ENCODE assay signal across 14 cellular contexts in genomic region chr1:48450505-48450904, GRCh38. TPM values are rescaled to one million over a fixed set of nuclear protein-coding genes. Genes with fewer than 3 reads are reported as not detected.
A peak's percentile ranks its signal among the peaks of the same experiment; 100 is the strongest.
DNase-seq lines count a peak whose midpoint lies in the region; ATAC-seq and TF ChIP-seq lines count a peak whose summit lies in the region.
"Had no signal": no experiment of that assay in that cellular context is flagged by ENCODE, and none has a peak within 500 bp of the region (broad histone marks: within the 10 kb centered on the region; RNA-seq: fewer than 3 reads in every experiment).

No MANE protein-coding gene starts in this region.

- H3K27ac Mint-ChIP-seq in MCF 10A (ENCODE audit: low read depth, unreplicated experiment) = no peak overlapping the region

- no TSS peak for BruUV-seq in MCF 10A (replicated peaks; lab: Mats Ljungman, UMichigan)

- TF ChIP-seq CTCF in MCF 10A (IDR thresholded peaks at IDR 0.05; ENCODE audit: unreplicated experiment) (no peak), breast epithelium (IDR thresholded peaks at IDR 0.05) (no peak), fibroblast of villous mesenchyme (IDR thresholded peaks at IDR 0.05; ENCODE audit: insufficient read depth, low read depth, low read length) (peak; percentile 28), upper lobe of right lung (IDR thresholded peaks at IDR 0.05) (peak; percentile 25)

- H3K4me1 ChIP-seq in breast epithelium (no peaks in the 10 kb centered on the region), upper lobe of right lung (no peaks in the 10 kb centered on the region)
- H3K4me1 ChIP-seq: SJSA1 had no signal

- no peak overlapping the region for H3K27ac ChIP-seq in breast epithelium
- H3K27ac ChIP-seq in upper lobe of right lung = no peak overlapping the region
- H3K27ac ChIP-seq: neutrophil, SJSA1, tibial nerve had no signal

- in situ Hi-C loops in G401 (cut with HindIII; ENCODE audit: low sequenced_read_pairs) = no loop called here

- intact Hi-C loops in MCF 10A (cut with micrococcal nuclease) = no loop called here
- intact Hi-C loops in breast epithelium (cut with DNase I; ENCODE audit: low total_unique reads) = no loop called here
- intact Hi-C loops in upper lobe of right lung (cut with DNase I) = no loop called here

- H3K36me3 Mint-ChIP-seq in MCF 10A (ENCODE audit: insufficient read depth, unreplicated experiment) = no peaks in the 10 kb centered on the region

- peak; percentile 40; the same call in 1 of the 3 replicates for ATAC-seq in SK-N-SH treated with all-trans-retinoic acid at 6 μM for 48 hours
- no peak for ATAC-seq in upper lobe of right lung
- no peak for ATAC-seq in GM21717 (IDR thresholded peaks at IDR 0.05; ENCODE audit: unreplicated experiment)

- H3K27me3 ChIP-seq in breast epithelium (no peaks in the 10 kb centered on the region), upper lobe of right lung (no peaks in the 10 kb centered on the region)
- H3K27me3 ChIP-seq: neutrophil, SJSA1, tibial nerve had no signal

- CTCF ChIA-PET in MCF 10A (lab: Yijun Ruan, JAX) = interaction anchor here (0.6 to 2.9 kb wide), 11 partner anchors 12 to 606 kb away, joined by 3 to 19 read pairs (median 3); partner anchors contain the start of gene SPATA6

- H3K27me3 Mint-ChIP-seq in MCF 10A (ENCODE audit: insufficient read depth, unreplicated experiment) = no peaks in the 10 kb centered on the region

- H3K36me3 ChIP-seq in breast epithelium (no peaks in the 10 kb centered on the region), upper lobe of right lung (no peaks in the 10 kb centered on the region)
- H3K36me3 ChIP-seq: neutrophil, SJSA1 had no signal

- no peak for TF ChIP-seq POLR2A in breast epithelium (IDR thresholded peaks at IDR 0.05)

- no peaks in the 10 kb centered on the region for H3K9me3 ChIP-seq in breast epithelium
- no peaks in the 10 kb centered on the region for H3K9me3 ChIP-seq in upper lobe of right lung
- H3K9me3 ChIP-seq: neutrophil, SJSA1, tibial nerve had no signal

- DNase-seq in MCF 10A (ENCODE audit: unreplicated experiment) = peak; percentile 4
- DNase-seq in breast epithelium (ENCODE audit: low spot score in 2 of 2) = no peak
- no peak for DNase-seq in fibroblast of villous mesenchyme (ENCODE audit: low read depth)
- no peak for DNase-seq in upper lobe of right lung
- no peak for DNase-seq in NCI-H1417 treated with DMSO at 0.1 percent for 48 hours (lab: John Stamatoyannopoulos, UW)
- no peak for DNase-seq in G401 (ENCODE audit: low spot score)
- DNase-seq: DND-41; NCI-H1048; stimulated activated CD4-positive, alpha-beta T cell treated with anti-CD3 and anti-CD28 coated beads, Interleukin-15, amount 100 ng/mL, for 24 hours had no signal

- POLR2A ChIA-PET in MCF 10A (lab: Yijun Ruan, JAX) = interaction anchor here (0.6 to 0.9 kb wide), 2 partner anchors 20 to 322 kb away, joined by 3 to 4 read pairs; no protein-coding TSS in a partner anchor

- H3K4me1 Mint-ChIP-seq in MCF 10A (ENCODE audit: insufficient read depth, unreplicated experiment) = no peaks in the 10 kb centered on the region

- H3K9me3 Mint-ChIP-seq in MCF 10A (ENCODE audit: unreplicated experiment) = no peaks in the 10 kb centered on the region

- no peak overlapping the region for H3K4me3 Mint-ChIP-seq in MCF 10A (ENCODE audit: unreplicated experiment)

- no peak overlapping the region for H3K4me3 ChIP-seq in breast epithelium
- no peak overlapping the region for H3K4me3 ChIP-seq in fibroblast of villous mesenchyme (ENCODE audit: low read depth, low read length)
- no peak overlapping the region for H3K4me3 ChIP-seq in upper lobe of right lung
- H3K4me3 ChIP-seq: SJSA1, tibial nerve had no signal

TF ChIP-seq in SK-N-SH treated with all-trans-retinoic acid at 6 μM for 48 hours, 23 proteins besides CTCF, POLR2A, EP300 and RAD21 (continues in another document):
- no peak for TF ChIP-seq TCF4 (CRISPR knock-in tag; IDR thresholded peaks at IDR 0.05; ENCODE audit: borderline replicate concordance)
- TF ChIP-seq OSR1 (CRISPR knock-in tag; IDR thresholded peaks at IDR 0.05) = no peak
- no peak for TF ChIP-seq ISL1 (CRISPR knock-in tag; IDR thresholded peaks at IDR 0.05)
- no peak for TF ChIP-seq TSHZ2 (CRISPR knock-in tag; IDR thresholded peaks at IDR 0.05)
- no peak for TF ChIP-seq RARB (CRISPR knock-in tag; IDR thresholded peaks at IDR 0.05)
- TF ChIP-seq CSDC2 (CRISPR knock-in tag; IDR thresholded peaks at IDR 0.05) = no peak
- no peak for TF ChIP-seq CREB5 (CRISPR knock-in tag; IDR thresholded peaks at IDR 0.05; ENCODE audit: low read depth)
- TF ChIP-seq PATZ1 (CRISPR knock-in tag; IDR thresholded peaks at IDR 0.05; ENCODE audit: borderline replicate concordance) = no peak
- TF ChIP-seq PPARA (CRISPR knock-in tag; IDR thresholded peaks at IDR 0.05; ENCODE audit: borderline replicate concordance) = no peak
- TF ChIP-seq ZC3H10 (CRISPR knock-in tag; IDR thresholded peaks at IDR 0.05) = no peak
- TF ChIP-seq CSRNP3 (CRISPR knock-in tag; IDR thresholded peaks at IDR 0.05) = no peak
- TF ChIP-seq ZNF70 (CRISPR knock-in tag; IDR thresholded peaks at IDR 0.05) = no peak
- TF ChIP-seq ARNTL (CRISPR knock-in tag; IDR thresholded peaks at IDR 0.05; ENCODE audit: borderline replicate concordance, low read depth) = no peak
- TF ChIP-seq ESRRG (CRISPR knock-in tag; IDR thresholded peaks at IDR 0.05) = no peak
- no peak for TF ChIP-seq ZFP3 (CRISPR knock-in tag; IDR thresholded peaks at IDR 0.05)
- TF ChIP-seq ZFP30 (CRISPR knock-in tag; IDR thresholded peaks at IDR 0.05) = no peak
- no peak for TF ChIP-seq SNAI2 (CRISPR knock-in tag; IDR thresholded peaks at IDR 0.05)
- no peak for TF ChIP-seq GLIS3 (CRISPR knock-in tag; IDR thresholded peaks at IDR 0.05)

RNA-seq across cellular contexts. Expression of gene SPATA6, which starts 21.5 kb away (rescaled TPM):
- 4.2 and 6.9 TPM in 2 replicates for total RNA-seq in MCF 10A (2022)
- 10 to 100 TPM; 25.6 to 43.3 (median 34.7) TPM for total RNA-seq in breast epithelium
- total RNA-seq in fibroblast of villous mesenchyme = 4.2 and 4.7 TPM in 2 replicates
- 19.5 TPM for total RNA-seq in upper lobe of right lung
- 6.3 and 18.5 TPM in 2 replicates for total RNA-seq in G401 (2014; rRNA removed; shearing (Covaris generic))
- total RNA-seq: SJSA1 had no signal

Comparison
In these comparisons a context has a peak if more than half of its experiments do, and no peak if none do; other contexts are left out.
1. CTCF ChIP-seq: peak in fibroblast of villous mesenchyme (single experiment) and upper lobe of right lung (single experiment); none in MCF 10A (single experiment) and breast epithelium (0 of 3).